Comparison of ENCODE assay signal across 10 cellular contexts in the genomic region with DNA sequence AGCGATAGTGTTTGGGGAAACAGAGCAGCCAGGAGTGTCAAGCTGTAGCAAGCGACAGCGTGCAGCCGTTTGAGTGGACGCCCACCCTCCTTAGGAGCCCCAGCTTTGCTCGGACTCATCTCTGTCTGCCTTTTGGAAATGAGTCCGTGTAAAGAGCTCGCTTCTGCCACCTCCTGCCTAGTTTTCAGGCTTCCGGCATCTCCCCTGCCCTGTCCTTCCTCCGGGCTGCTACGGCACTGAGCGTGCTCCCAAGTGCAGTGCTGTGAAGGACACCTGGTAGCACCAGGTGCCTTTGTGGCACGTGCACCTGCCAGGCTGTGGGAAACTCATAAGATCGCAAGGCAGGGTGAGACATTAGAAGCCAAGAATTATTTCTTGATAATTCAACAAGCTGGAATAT.
DNase-seq lines count a peak whose midpoint lies in the region; ATAC-seq and TF ChIP-seq lines count a peak whose summit lies in the region.
"Had no signal": no experiment of that assay in that cellular context is flagged by ENCODE, and none has a peak within 500 bp of the region (broad histone marks: within the 10 kb centered on the region; RNA-seq: fewer than 3 reads in every experiment).

No MANE protein-coding gene starts in this region.

- intact Hi-C loops in adrenal gland (cut with DNase I), result no loop called here
- intact Hi-C loops in spleen (cut with DNase I; ENCODE audit: low total_unique reads), result no loop called here

- H3K9me3 Mint-ChIP-seq in GM23338, result no peaks in the 10 kb centered on the region; the same call in 2 of the 3 replicates

- peak; percentile 74 for ATAC-seq in GM23338
- no peak for ATAC-seq in HG03159 (IDR thresholded peaks at IDR 0.05; ENCODE audit: unreplicated experiment)
- ATAC-seq in HG03432 (IDR thresholded peaks at IDR 0.05; ENCODE audit: unreplicated experiment), result no peak
- ATAC-seq: activated CD8-positive, alpha-beta memory T cell treated with anti-CD3 and anti-CD28 coated beads, Interleukin-2, amount 10 ng/mL, durations not matched to agents 7 days and 5 days had no signal

- H3K4me1 Mint-ChIP-seq in GM23338, result no peaks in the 10 kb centered on the region
- H3K4me1 Mint-ChIP-seq: activated CD8-positive, alpha-beta memory T cell treated with anti-CD3 and anti-CD28 coated beads, Interleukin-2, amount 10 ng/mL, durations not matched to agents 7 days and 5 days had no signal

- H3K27ac ChIP-seq in 22Rv1 (no peak overlapping the region), GM23338 (ENCODE audit: low read depth) (no peak overlapping the region), adrenal gland (no peak overlapping the region), hepatocyte (no peak overlapping the region), spleen (peak overlapping the region in 4 of 8 donors; percentile 11 to 84 (median 73))

- H3K36me3 ChIP-seq in GM23338 (ENCODE audit: insufficient read depth), result no peaks in the 10 kb centered on the region
- peaks cover 0 to 36% of the 10 kb centered on the region in 2 donors for H3K36me3 ChIP-seq in adrenal gland (replicated peaks in 1 of 2)
- no peaks in the 10 kb centered on the region for H3K36me3 ChIP-seq in hepatocyte (replicated peaks; ENCODE audit: insufficient read depth, low read depth)
- peaks cover 0 to 90% (median 26%) of the 10 kb centered on the region in 6 donors for H3K36me3 ChIP-seq in spleen

- H4K20me1 ChIP-seq in GM23338 (replicated peaks; ENCODE audit: insufficient read depth) (no peaks in the 10 kb centered on the region), hepatocyte (ENCODE audit: insufficient read depth, poor library complexity, severe bottlenecking) (no peaks in the 10 kb centered on the region)

- peaks cover 2% of the 10 kb centered on the region for H3K27me3 Mint-ChIP-seq in GM23338 (ENCODE audit: insufficient read depth, low read depth, poor library complexity)
- H3K27me3 Mint-ChIP-seq: activated CD8-positive, alpha-beta memory T cell treated with anti-CD3 and anti-CD28 coated beads, Interleukin-2, amount 10 ng/mL, durations not matched to agents 7 days and 5 days had no signal

- no peak overlapping the region for H3K4me3 Mint-ChIP-seq in GM23338
- H3K4me3 Mint-ChIP-seq: activated CD8-positive, alpha-beta memory T cell treated with anti-CD3 and anti-CD28 coated beads, Interleukin-2, amount 10 ng/mL, durations not matched to agents 7 days and 5 days had no signal

- 37 to 74% (median 53%) methylated on average over 14 of the region's 14 CpGs for WGBS in adrenal gland, 4 donors
- WGBS in hepatocyte (ENCODE audit: low lambda C conversion rate, missing lambda C conversion rate), result 82% methylated on average over 14 of the region's 14 CpGs
- 51 to 86% (median 69%) methylated on average over 14 of the region's 14 CpGs for WGBS in spleen, 5 donors

- no peaks in the 10 kb centered on the region for H3F3A ChIP-seq in GM23338 (replicated peaks; ENCODE audit: low read depth)

- H2AFZ ChIP-seq in GM23338, result no peak overlapping the region
- no peak overlapping the region for H2AFZ ChIP-seq in hepatocyte

- no peak overlapping the region for H3K4me3 ChIP-seq in GM23338
- no peak overlapping the region for H3K4me3 ChIP-seq in adrenal gland
- no peak overlapping the region for H3K4me3 ChIP-seq in hepatocyte
- H3K4me3 ChIP-seq in spleen, result no peak overlapping the region

- DNase-seq in GM23338 (ENCODE audit: low spot score) (peak; percentile 49), adrenal gland (peak in 4 of 7 donors; percentile 42 to 63 (median 56)), hepatocyte (ENCODE audit: low spot score) (peak; percentile 35), NCI-H446 treated with DMSO at 0.1 percent for 48 hours (lab: John Stamatoyannopoulos, UW) (no peak), spleen (no peak)
- DNase-seq: activated CD8-positive, alpha-beta memory T cell treated with anti-CD3 and anti-CD28 coated beads, Interleukin-2, amount 10 ng/mL, durations not matched to agents 7 days and 5 days; C1 segment of cervical spinal cord had no signal

- peak overlapping the region; percentile 26; the same call in 1 of the 2 replicates for H3K27ac Mint-ChIP-seq in GM23338
- H3K27ac Mint-ChIP-seq: activated CD8-positive, alpha-beta memory T cell treated with anti-CD3 and anti-CD28 coated beads, Interleukin-2, amount 10 ng/mL, durations not matched to agents 7 days and 5 days had no signal

- H3K4me2 ChIP-seq in GM23338, result no peak overlapping the region
- no peak overlapping the region for H3K4me2 ChIP-seq in hepatocyte

- H3K27me3 ChIP-seq in GM23338 (ENCODE audit: insufficient read depth) (no peaks in the 10 kb centered on the region), adrenal gland (no peaks in the 10 kb centered on the region), hepatocyte (no peaks in the 10 kb centered on the region), spleen (replicated peaks in 1 of 7) (no peaks in the 10 kb centered on the region)

- H3K4me1 ChIP-seq in GM23338 (ENCODE audit: insufficient read depth) (no peaks in the 10 kb centered on the region), adrenal gland (replicated peaks in 1 of 2) (peaks cover 0 to 17% of the 10 kb centered on the region in 2 donors), hepatocyte (ENCODE audit: insufficient read depth) (no peaks in the 10 kb centered on the region), spleen (peaks cover 3 to 63% (median 26%) of the 10 kb centered on the region in 6 donors)

- H3K36me3 Mint-ChIP-seq in GM23338 (ENCODE audit: low read depth), result peaks cover 14% of the 10 kb centered on the region; the same call in 2 of the 3 replicates

- H3K9me2 ChIP-seq in GM23338 (ENCODE audit: insufficient read depth) (no peaks in the 10 kb centered on the region), hepatocyte (replicated peaks; ENCODE audit: insufficient read depth) (no peaks in the 10 kb centered on the region)

- H3K9me3 ChIP-seq in adrenal gland (replicated peaks in 1 of 3), result no peaks in the 10 kb centered on the region
- H3K9me3 ChIP-seq in hepatocyte (ENCODE audit: low read depth), result no peaks in the 10 kb centered on the region
- H3K9me3 ChIP-seq in spleen, result no peaks in the 10 kb centered on the region

- no peak for TF ChIP-seq POLR2A in adrenal gland (IDR thresholded peaks at IDR 0.05)
- no peak for TF ChIP-seq POLR2A in spleen (IDR thresholded peaks at IDR 0.05)

- peak; percentile 11; the same call in 1 of the 2 replicates for TF ChIP-seq CTCF in 22Rv1 (IDR thresholded peaks at IDR 0.05)
- peak in 1 of 2 experiments; percentile 61; a peak in 3 of 4 replicates for TF ChIP-seq CTCF in GM23338 (conservative IDR thresholded peaks at IDR 0.05; ENCODE audit: low read depth in 2 of 2)
- TF ChIP-seq CTCF in adrenal gland (IDR thresholded peaks at IDR 0.05), result peak in 5 of 6 experiments; percentile 10 to 48 (median 19)
- peak; percentile 37 for TF ChIP-seq CTCF in hepatocyte (IDR thresholded peaks at IDR 0.05; ENCODE audit: poor library complexity)
- peak in 5 of 11 experiments; percentile 15 to 49 (median 31) for TF ChIP-seq CTCF in spleen (IDR thresholded peaks at IDR 0.05 in 8 of 11, conservative IDR thresholded peaks at IDR 0.05 in 3 of 11)

- H3K79me2 ChIP-seq in GM23338 (replicated peaks; ENCODE audit: insufficient read depth) (no peaks in the 10 kb centered on the region), hepatocyte (no peaks in the 10 kb centered on the region)

TF ChIP-seq in GM23338, 12 proteins besides CTCF, POLR2A, EP300 and RAD21 (continues in another document):
- TF ChIP-seq NANOG (IDR thresholded peaks at IDR 0.05; ENCODE audit: borderline replicate concordance) (no peak), STAT1 (IDR thresholded peaks at IDR 0.05; ENCODE audit: unreplicated experiment) (no peak), EZH2phosphoT487 (IDR thresholded peaks at IDR 0.05; ENCODE audit: unreplicated experiment) (no peak), CREB1 (CRISPR knock-in tag; IDR thresholded peaks at IDR 0.05; ENCODE audit: low read depth) (no peak), EZH2 (IDR thresholded peaks at IDR 0.05; ENCODE audit: low read depth, unreplicated experiment) (no peak), JUNB (IDR thresholded peaks at IDR 0.05; ENCODE audit: unreplicated experiment) (no peak), ZNF331 (CRISPR knock-in tag; IDR thresholded peaks at IDR 0.05; ENCODE audit: low read depth) (no peak), POLR2AphosphoS5 (IDR thresholded peaks at IDR 0.05; ENCODE audit: low read depth) (no peak), ZNF114 (CRISPR knock-in tag; IDR thresholded peaks at IDR 0.05) (no peak)
- TF ChIP-seq, protein P1, sequence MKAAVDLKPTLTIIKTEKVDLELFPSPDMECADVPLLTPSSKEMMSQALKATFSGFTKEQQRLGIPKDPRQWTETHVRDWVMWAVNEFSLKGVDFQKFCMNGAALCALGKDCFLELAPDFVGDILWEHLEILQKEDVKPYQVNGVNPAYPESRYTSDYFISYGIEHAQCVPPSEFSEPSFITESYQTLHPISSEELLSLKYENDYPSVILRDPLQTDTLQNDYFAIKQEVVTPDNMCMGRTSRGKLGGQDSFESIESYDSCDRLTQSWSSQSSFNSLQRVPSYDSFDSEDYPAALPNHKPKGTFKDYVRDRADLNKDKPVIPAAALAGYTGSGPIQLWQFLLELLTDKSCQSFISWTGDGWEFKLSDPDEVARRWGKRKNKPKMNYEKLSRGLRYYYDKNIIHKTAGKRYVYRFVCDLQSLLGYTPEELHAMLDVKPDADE (IDR thresholded peaks at IDR 0.05), result no peak
- TF ChIP-seq, protein P2, sequence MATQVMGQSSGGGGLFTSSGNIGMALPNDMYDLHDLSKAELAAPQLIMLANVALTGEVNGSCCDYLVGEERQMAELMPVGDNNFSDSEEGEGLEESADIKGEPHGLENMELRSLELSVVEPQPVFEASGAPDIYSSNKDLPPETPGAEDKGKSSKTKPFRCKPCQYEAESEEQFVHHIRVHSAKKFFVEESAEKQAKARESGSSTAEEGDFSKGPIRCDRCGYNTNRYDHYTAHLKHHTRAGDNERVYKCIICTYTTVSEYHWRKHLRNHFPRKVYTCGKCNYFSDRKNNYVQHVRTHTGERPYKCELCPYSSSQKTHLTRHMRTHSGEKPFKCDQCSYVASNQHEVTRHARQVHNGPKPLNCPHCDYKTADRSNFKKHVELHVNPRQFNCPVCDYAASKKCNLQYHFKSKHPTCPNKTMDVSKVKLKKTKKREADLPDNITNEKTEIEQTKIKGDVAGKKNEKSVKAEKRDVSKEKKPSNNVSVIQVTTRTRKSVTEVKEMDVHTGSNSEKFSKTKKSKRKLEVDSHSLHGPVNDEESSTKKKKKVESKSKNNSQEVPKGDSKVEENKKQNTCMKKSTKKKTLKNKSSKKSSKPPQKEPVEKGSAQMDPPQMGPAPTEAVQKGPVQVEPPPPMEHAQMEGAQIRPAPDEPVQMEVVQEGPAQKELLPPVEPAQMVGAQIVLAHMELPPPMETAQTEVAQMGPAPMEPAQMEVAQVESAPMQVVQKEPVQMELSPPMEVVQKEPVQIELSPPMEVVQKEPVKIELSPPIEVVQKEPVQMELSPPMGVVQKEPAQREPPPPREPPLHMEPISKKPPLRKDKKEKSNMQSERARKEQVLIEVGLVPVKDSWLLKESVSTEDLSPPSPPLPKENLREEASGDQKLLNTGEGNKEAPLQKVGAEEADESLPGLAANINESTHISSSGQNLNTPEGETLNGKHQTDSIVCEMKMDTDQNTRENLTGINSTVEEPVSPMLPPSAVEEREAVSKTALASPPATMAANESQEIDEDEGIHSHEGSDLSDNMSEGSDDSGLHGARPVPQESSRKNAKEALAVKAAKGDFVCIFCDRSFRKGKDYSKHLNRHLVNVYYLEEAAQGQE (IDR thresholded peaks at IDR 0.05; ENCODE audit: unreplicated experiment), result no peak

Comparison
In these comparisons a context has a peak if more than half of its experiments do, and no peak if none do; other contexts are left out.
1. DNase-seq: peak in GM23338 (single experiment), adrenal gland (4 of 7) and hepatocyte (single experiment); none in NCI-H446 treated with DMSO at 0.1 percent for 48 hours (single experiment) and spleen (single experiment).